1 cellular context compared by ENCODE assay signal in genomic region chr2:109680523-109681297, GRCh38.
A peak's percentile ranks its signal among the peaks of the same experiment; 100 is the strongest.
TF ChIP-seq lines count a peak whose summit lies in the region.

No MANE protein-coding gene starts in this region.

TF ChIP-seq in HepG2, 621 proteins besides CTCF, POLR2A, EP300 and RAD21 (continued from another document):
- TF ChIP-seq TFDP1 (CRISPR knock-in tag; IDR thresholded peaks at IDR 0.05; ENCODE audit: borderline replicate concordance) (peak; percentile 33; the same call in 1 of the 2 replicates), TAF1 (CRISPR knock-in tag; IDR thresholded peaks at IDR 0.05) (peak; percentile 28; the same call in 1 of the 2 replicates), ZNF282 (IDR thresholded peaks at IDR 0.05; ENCODE audit: partially characterized antibody) (no peak), BRCA1 (CRISPR knock-in tag; IDR thresholded peaks at IDR 0.05) (no peak), FOSL2 (CRISPR knock-in tag; IDR thresholded peaks at IDR 0.05) (no peak), ZNF841 (CRISPR knock-in tag; IDR thresholded peaks at IDR 0.05; ENCODE audit: borderline replicate concordance) (no peak), ZNF160 (CRISPR knock-in tag; IDR thresholded peaks at IDR 0.05) (no peak), ZNF563 (CRISPR knock-in tag; IDR thresholded peaks at IDR 0.05) (peak; percentile 69), ARID2 (CRISPR knock-in tag; IDR thresholded peaks at IDR 0.05; ENCODE audit: borderline replicate concordance) (0 out of 2 replicates have a peak, but pooled peaks have one; percentile 9), ZNF672 (CRISPR knock-in tag; IDR thresholded peaks at IDR 0.05) (no peak), ZNF501 (CRISPR knock-in tag; IDR thresholded peaks at IDR 0.05) (no peak), NFKBIZ (CRISPR knock-in tag; IDR thresholded peaks at IDR 0.05) (no peak), HNF1B (CRISPR knock-in tag; IDR thresholded peaks at IDR 0.05) (peak; percentile 71), GATAD1 (CRISPR knock-in tag; IDR thresholded peaks at IDR 0.05) (peak; percentile 32; the same call in 1 of the 2 replicates), ZNF607 (CRISPR knock-in tag; IDR thresholded peaks at IDR 0.05; ENCODE audit: borderline replicate concordance) (no peak), ZNF609 (CRISPR knock-in tag; IDR thresholded peaks at IDR 0.05; ENCODE audit: borderline replicate concordance) (0 out of 2 replicates have a peak, but pooled peaks have one; percentile 25), NFRKB (IDR thresholded peaks at IDR 0.05) (no peak), ZSCAN29 (CRISPR knock-in tag; conservative IDR thresholded peaks at IDR 0.05) (0 out of 2 replicates have a peak, but pooled peaks have one; percentile 32), ZBTB7B (CRISPR knock-in tag; IDR thresholded peaks at IDR 0.05) (peak; percentile 68), ZNF7 (CRISPR knock-in tag; IDR thresholded peaks at IDR 0.05) (0 out of 2 replicates have a peak, but pooled peaks have one; percentile 39), HNRNPL (IDR thresholded peaks at IDR 0.05; ENCODE audit: low read depth, low read length) (no peak), ZNF124 (CRISPR knock-in tag; IDR thresholded peaks at IDR 0.05) (peak; percentile 66; the same call in 1 of the 2 replicates), HIVEP1 (CRISPR knock-in tag; IDR thresholded peaks at IDR 0.05) (no peak), SUZ12 (IDR thresholded peaks at IDR 0.05; ENCODE audit: low read depth, low read length) (no peak), FOXA1 (IDR thresholded peaks at IDR 0.05) (no peak), FOXA1 (CRISPR knock-in tag; IDR thresholded peaks at IDR 0.05) (peak; percentile 57; the same call in 1 of the 2 replicates), ZNF598 (CRISPR knock-in tag; IDR thresholded peaks at IDR 0.05; ENCODE audit: borderline replicate concordance) (no peak), PHF21A (CRISPR knock-in tag; IDR thresholded peaks at IDR 0.05) (0 out of 2 replicates have a peak, but pooled peaks have one; percentile 35), PHF8 (CRISPR knock-in tag; IDR thresholded peaks at IDR 0.05) (no peak), HNF4A (CRISPR knock-in tag; IDR thresholded peaks at IDR 0.05) (no peak), ZNF567 (CRISPR knock-in tag; IDR thresholded peaks at IDR 0.05; ENCODE audit: borderline replicate concordance) (no peak), KLF16 (CRISPR knock-in tag; IDR thresholded peaks at IDR 0.05) (no peak), POLR2AphosphoS5 (IDR thresholded peaks at IDR 0.05; ENCODE audit: low read depth, low read length) (0 out of 2 replicates have a peak, but pooled peaks have one; percentile 20), PATZ1 (CRISPR knock-in tag; IDR thresholded peaks at IDR 0.05) (peak; percentile 79), NAIF1 (CRISPR knock-in tag; IDR thresholded peaks at IDR 0.05; ENCODE audit: borderline replicate concordance) (no peak), ZNF331 (CRISPR knock-in tag; IDR thresholded peaks at IDR 0.05) (0 out of 2 replicates have a peak, but pooled peaks have one; percentile 14), ZNF18 (CRISPR knock-in tag; IDR thresholded peaks at IDR 0.05; ENCODE audit: insufficient replicate concordance) (no peak), FOXK1 (CRISPR knock-in tag; IDR thresholded peaks at IDR 0.05; ENCODE audit: borderline replicate concordance, low read depth) (peak; percentile 23; the same call in 1 of the 2 replicates), FOXO4 (CRISPR knock-in tag; conservative IDR thresholded peaks at IDR 0.05) (no peak)
- TF ChIP-seq, protein P1, sequence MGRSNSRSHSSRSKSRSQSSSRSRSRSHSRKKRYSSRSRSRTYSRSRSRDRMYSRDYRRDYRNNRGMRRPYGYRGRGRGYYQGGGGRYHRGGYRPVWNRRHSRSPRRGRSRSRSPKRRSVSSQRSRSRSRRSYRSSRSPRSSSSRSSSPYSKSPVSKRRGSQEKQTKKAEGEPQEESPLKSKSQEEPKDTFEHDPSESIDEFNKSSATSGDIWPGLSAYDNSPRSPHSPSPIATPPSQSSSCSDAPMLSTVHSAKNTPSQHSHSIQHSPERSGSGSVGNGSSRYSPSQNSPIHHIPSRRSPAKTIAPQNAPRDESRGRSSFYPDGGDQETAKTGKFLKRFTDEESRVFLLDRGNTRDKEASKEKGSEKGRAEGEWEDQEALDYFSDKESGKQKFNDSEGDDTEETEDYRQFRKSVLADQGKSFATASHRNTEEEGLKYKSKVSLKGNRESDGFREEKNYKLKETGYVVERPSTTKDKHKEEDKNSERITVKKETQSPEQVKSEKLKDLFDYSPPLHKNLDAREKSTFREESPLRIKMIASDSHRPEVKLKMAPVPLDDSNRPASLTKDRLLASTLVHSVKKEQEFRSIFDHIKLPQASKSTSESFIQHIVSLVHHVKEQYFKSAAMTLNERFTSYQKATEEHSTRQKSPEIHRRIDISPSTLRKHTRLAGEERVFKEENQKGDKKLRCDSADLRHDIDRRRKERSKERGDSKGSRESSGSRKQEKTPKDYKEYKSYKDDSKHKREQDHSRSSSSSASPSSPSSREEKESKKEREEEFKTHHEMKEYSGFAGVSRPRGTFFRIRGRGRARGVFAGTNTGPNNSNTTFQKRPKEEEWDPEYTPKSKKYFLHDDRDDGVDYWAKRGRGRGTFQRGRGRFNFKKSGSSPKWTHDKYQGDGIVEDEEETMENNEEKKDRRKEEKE (IDR thresholded peaks at IDR 0.05) = no peak
- TF ChIP-seq, protein P2, sequence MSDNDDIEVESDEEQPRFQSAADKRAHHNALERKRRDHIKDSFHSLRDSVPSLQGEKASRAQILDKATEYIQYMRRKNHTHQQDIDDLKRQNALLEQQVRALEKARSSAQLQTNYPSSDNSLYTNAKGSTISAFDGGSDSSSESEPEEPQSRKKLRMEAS (IDR thresholded peaks at IDR 0.05) = 0 out of 2 replicates have a peak, but pooled peaks have one; percentile 20
- TF ChIP-seq, protein P3, sequence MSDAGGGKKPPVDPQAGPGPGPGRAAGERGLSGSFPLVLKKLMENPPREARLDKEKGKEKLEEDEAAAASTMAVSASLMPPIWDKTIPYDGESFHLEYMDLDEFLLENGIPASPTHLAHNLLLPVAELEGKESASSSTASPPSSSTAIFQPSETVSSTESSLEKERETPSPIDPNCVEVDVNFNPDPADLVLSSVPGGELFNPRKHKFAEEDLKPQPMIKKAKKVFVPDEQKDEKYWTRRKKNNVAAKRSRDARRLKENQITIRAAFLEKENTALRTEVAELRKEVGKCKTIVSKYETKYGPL (CRISPR knock-in tag; IDR thresholded peaks at IDR 0.05) = 0 out of 2 replicates have a peak, but pooled peaks have one; percentile 8
TF ChIP-seq in HepG2: peak in this region for 46.
